Comparison of ENCODE assay signal across 1 cellular context in genomic region chr1:34235594-34235993, GRCh38.
TF ChIP-seq lines count a peak whose summit lies in the region.

No MANE protein-coding gene starts in this region.

TF ChIP-seq in K562, 482 proteins besides CTCF, POLR2A, EP300 and RAD21:
- no peak for TF ChIP-seq PTTG1 (tag; IDR thresholded peaks at IDR 0.05; ENCODE audit: low read depth)
- TF ChIP-seq TCF7L2 (IDR thresholded peaks at IDR 0.05; ENCODE audit: low read depth, low read length), result no peak
- no peak for TF ChIP-seq HCFC1 (IDR thresholded peaks at IDR 0.05; ENCODE audit: low read depth, low read length)
- no peak for TF ChIP-seq ZNF280B (CRISPR knock-in tag; IDR thresholded peaks at IDR 0.05)
- TF ChIP-seq IRF9 (tag; IDR thresholded peaks at IDR 0.05), result no peak
- TF ChIP-seq TSC22D4 (tag; IDR thresholded peaks at IDR 0.05), result no peak
- TF ChIP-seq ZFP1 (CRISPR knock-in tag; IDR thresholded peaks at IDR 0.05), result no peak
- no peak for TF ChIP-seq DDX20 (tag; IDR thresholded peaks at IDR 0.05; ENCODE audit: low read depth)
- TF ChIP-seq NELFE (IDR thresholded peaks at IDR 0.05; ENCODE audit: insufficient read depth, insufficient read length), result no peak
- TF ChIP-seq ZNF12 (CRISPR knock-in tag; IDR thresholded peaks at IDR 0.05), result no peak
- no peak for TF ChIP-seq TBP (optimal IDR thresholded peaks at IDR 0.05; ENCODE audit: low read depth, low read length)
- TF ChIP-seq USF2 (CRISPR knock-in tag; IDR thresholded peaks at IDR 0.05), result peak; percentile 65
- TF ChIP-seq NFYB (IDR thresholded peaks at IDR 0.05; ENCODE audit: extremely low read depth, insufficient read length), result peak; percentile 8
- TF ChIP-seq ZBTB26 (CRISPR knock-in tag; IDR thresholded peaks at IDR 0.05), result no peak
- peak; percentile 20; the same call in 1 of the 2 replicates for TF ChIP-seq RAD51 (IDR thresholded peaks at IDR 0.05; ENCODE audit: borderline replicate concordance, low read depth)
